ENCODE assay signal across 8 cellular contexts in genomic region chr6:90098025-90098474, GRCh38.
A peak's percentile ranks its signal among the peaks of the same experiment; 100 is the strongest.
DNase-seq lines count a peak whose midpoint lies in the region; ATAC-seq and TF ChIP-seq lines count a peak whose summit lies in the region.

No MANE protein-coding gene starts in this region.

- no peak overlapping the region for H3K27ac ChIP-seq in CD8-positive, alpha-beta T cell (ENCODE audit: low read depth, low read length)
- no peak overlapping the region for H3K27ac ChIP-seq in endodermal cell (ENCODE audit: low read depth, low read length)

- H3K4me3 ChIP-seq in CD8-positive, alpha-beta T cell (ENCODE audit: low read depth, low read length) = no peak overlapping the region
- H3K4me3 ChIP-seq in endodermal cell (ENCODE audit: low read length) = no peak overlapping the region

- CTCF ChIA-PET in CD8-positive, alpha-beta T cell (lab: Charles Lee) = interaction anchor here (0.7 to 1.7 kb wide), 5 partner anchors 25 to 379 kb away, joined by 3 to 5 read pairs (median 3); no protein-coding TSS in a partner anchor

- POLR2A ChIA-PET in CD8-positive, alpha-beta T cell (lab: Charles Lee) = interaction anchor here (0.6 to 0.8 kb wide), 2 partner anchors 15 to 173 kb away, joined by 3 to 4 read pairs; no protein-coding TSS in a partner anchor
- POLR2A ChIA-PET in naive thymus-derived CD8-positive, alpha-beta T cell (lab: Charles Lee) = interaction anchor here (0.6 to 1.7 kb wide), 6 partner anchors 9 to 198 kb away, joined by 3 to 5 read pairs (median 4); partner anchors contain the start of gene BACH2

- intact Hi-C loops in CD8-positive, alpha-beta T cell (cut with DNase I, micrococcal nuclease) = loop anchor here in 1 of 2 experiments (2.0 to 5.0 kb wide), 2 partner anchors 17 to 79 kb away; no protein-coding TSS in a partner anchor

- H3K27ac Mint-ChIP-seq in CD8-positive, alpha-beta T cell = peak overlapping the region; percentile 79
- no peak overlapping the region for H3K27ac Mint-ChIP-seq in endodermal cell
- H3K27ac Mint-ChIP-seq in naive thymus-derived CD8-positive, alpha-beta T cell = peak overlapping the region; percentile 31 to 96 (median 84)

- peak in 2 of 7 experiments; percentile 24 to 57 for DNase-seq in CD8-positive, alpha-beta T cell
- DNase-seq in NOMO-1 (lab: John Stamatoyannopoulos, UW; ENCODE audit: unreplicated experiment in 2 of 2) (peak; percentile 69 to 75), endodermal cell (no peak)
- peak in 4 of 10 donors; percentile 26 to 65 (median 46) for DNase-seq in naive thymus-derived CD8-positive, alpha-beta T cell

- H3K9me3 ChIP-seq in CD8-positive, alpha-beta T cell (ENCODE audit: low read length) = no peaks in the 10 kb centered on the region
- H3K9me3 ChIP-seq in endodermal cell (ENCODE audit: control insufficient read depth, low read length) = no peaks in the 10 kb centered on the region

- H3K36me3 ChIP-seq in CD8-positive, alpha-beta T cell (ENCODE audit: insufficient read depth, low read length) = no peaks in the 10 kb centered on the region
- H3K36me3 ChIP-seq in endodermal cell (ENCODE audit: control insufficient read depth, insufficient read depth, low read length) = no peaks in the 10 kb centered on the region

- peaks cover 65% of the 10 kb centered on the region for H3K4me1 ChIP-seq in CD8-positive, alpha-beta T cell (ENCODE audit: insufficient read depth, low read length)
- no peaks in the 10 kb centered on the region for H3K4me1 ChIP-seq in endodermal cell (ENCODE audit: control insufficient read depth, insufficient read depth, low read length)

- H3K27me3 Mint-ChIP-seq in CD8-positive, alpha-beta T cell (ENCODE audit: low read depth) = no peaks in the 10 kb centered on the region
- no peaks in the 10 kb centered on the region for H3K27me3 Mint-ChIP-seq in endodermal cell (ENCODE audit: insufficient read depth)
- no peaks in the 10 kb centered on the region for H3K27me3 Mint-ChIP-seq in naive thymus-derived CD8-positive, alpha-beta T cell

- ATAC-seq in CD8-positive, alpha-beta T cell = peak; percentile 74
- ATAC-seq in naive thymus-derived CD8-positive, alpha-beta T cell = peak; percentile 60 to 83
- ATAC-seq in GM21717 (IDR thresholded peaks at IDR 0.05; ENCODE audit: unreplicated experiment) = no peak
- no peak for ATAC-seq in HG02642 (IDR thresholded peaks at IDR 0.05; ENCODE audit: poor library complexity, unreplicated experiment)
- no peak for ATAC-seq in activated CD4-positive, CD25-positive, alpha-beta regulatory T cell treated with anti-CD3 and anti-CD28 coated beads, Interleukin-2, amount 50 U/mL, for 24 hours
- no peak for ATAC-seq in GM21423 (IDR thresholded peaks at IDR 0.05; ENCODE audit: unreplicated experiment)

- H3K9me3 Mint-ChIP-seq in CD8-positive, alpha-beta T cell = no peaks in the 10 kb centered on the region
- no peaks in the 10 kb centered on the region for H3K9me3 Mint-ChIP-seq in endodermal cell
- H3K9me3 Mint-ChIP-seq in naive thymus-derived CD8-positive, alpha-beta T cell = no peaks in the 10 kb centered on the region

- peaks cover 3% of the 10 kb centered on the region for H3K36me3 Mint-ChIP-seq in CD8-positive, alpha-beta T cell
- H3K36me3 Mint-ChIP-seq in endodermal cell (ENCODE audit: low read depth) = no peaks in the 10 kb centered on the region
- peaks cover 3 to 9% (median 7%) of the 10 kb centered on the region in 3 donors for H3K36me3 Mint-ChIP-seq in naive thymus-derived CD8-positive, alpha-beta T cell

- H3K27me3 ChIP-seq in CD8-positive, alpha-beta T cell (ENCODE audit: insufficient read depth, low read length) = no peaks in the 10 kb centered on the region
- H3K27me3 ChIP-seq in endodermal cell (ENCODE audit: control insufficient read depth, insufficient read depth, low read length, poor library complexity, severe bottlenecking) = no peaks in the 10 kb centered on the region

- H3K9ac ChIP-seq in endodermal cell (ENCODE audit: extremely low read depth, low read length, poor library complexity, severe bottlenecking) = no peak overlapping the region

- WGBS in endodermal cell (ENCODE audit: insufficient coverage in 1 of 2, insufficient read length in 1 of 2), 2 experiments = 80% methylated on average over 1 to 3 of the region's 3 CpGs

- peaks cover 78% of the 10 kb centered on the region for H3K4me1 Mint-ChIP-seq in CD8-positive, alpha-beta T cell (ENCODE audit: low read depth)
- peaks cover under 1% of the 10 kb centered on the region for H3K4me1 Mint-ChIP-seq in endodermal cell
- H3K4me1 Mint-ChIP-seq in naive thymus-derived CD8-positive, alpha-beta T cell = peaks cover 40 to 90% (median 87%) of the 10 kb centered on the region in 4 donors

- TF ChIP-seq CTCF in CD8-positive, alpha-beta T cell (IDR thresholded peaks at IDR 0.05) = no peak
- TF ChIP-seq CTCF in endodermal cell (conservative IDR thresholded peaks at IDR 0.05) = peak; percentile 39

- no peak overlapping the region for H3K4me3 Mint-ChIP-seq in CD8-positive, alpha-beta T cell
- no peak overlapping the region for H3K4me3 Mint-ChIP-seq in endodermal cell
- peak overlapping the region in 8 of 10 donors; percentile 0 to 58 (median 45) for H3K4me3 Mint-ChIP-seq in naive thymus-derived CD8-positive, alpha-beta T cell

Comparison
In these comparisons a context has a peak if more than half of its experiments do, and no peak if none do; other contexts are left out.
1. ATAC-seq: peak in CD8-positive, alpha-beta T cell (single experiment) and naive thymus-derived CD8-positive, alpha-beta T cell (2 of 2); none in GM21717 (single experiment), HG02642 (single experiment), activated CD4-positive, CD25-positive, alpha-beta regulatory T cell treated with anti-CD3 and anti-CD28 coated beads, Interleukin-2, amount 50 U/mL, for 24 hours (0 of 2) and GM21423 (single experiment).
2. H3K4me3 Mint-ChIP-seq: peak in naive thymus-derived CD8-positive, alpha-beta T cell (8 of 10); none in CD8-positive, alpha-beta T cell (single experiment) and endodermal cell (single experiment).